Comparison of ENCODE assay signal across 1 cellular context in the genomic region with DNA sequence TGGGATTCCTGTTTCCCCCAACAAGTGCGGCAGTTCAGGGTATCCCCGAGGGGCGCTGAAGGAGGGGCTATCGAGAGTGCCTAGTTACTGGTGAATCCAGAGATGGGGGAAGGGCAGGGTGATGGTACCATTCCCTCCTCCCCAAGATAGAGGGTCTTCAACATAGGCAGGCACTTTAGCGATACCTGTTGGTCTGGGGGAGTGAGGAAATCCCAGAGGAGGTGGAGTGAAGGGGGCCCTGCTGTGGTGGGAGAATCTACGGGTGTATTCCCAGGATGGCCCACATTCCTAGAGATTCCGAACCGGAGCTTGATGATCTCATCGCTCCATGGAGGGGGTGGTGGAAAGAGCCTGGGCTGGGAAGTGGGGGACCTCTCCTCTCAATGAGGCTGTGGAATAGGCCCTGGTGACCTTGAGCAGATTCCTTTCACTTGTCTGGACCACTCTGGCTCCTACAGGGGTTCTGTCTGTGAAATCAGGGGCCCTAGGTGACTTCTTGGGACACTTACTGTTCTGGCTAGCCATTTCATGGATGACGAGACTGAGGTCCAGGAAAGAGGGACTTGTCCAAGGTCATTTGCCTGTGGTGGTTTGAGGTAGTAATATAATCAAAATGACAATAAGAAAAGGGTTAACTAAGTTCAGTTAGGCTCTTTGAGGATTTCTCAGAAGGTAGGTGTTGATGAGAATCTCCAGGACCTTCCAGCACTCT.
A peak's percentile ranks its signal among the peaks of the same experiment; 100 is the strongest.
TF ChIP-seq lines count a peak whose summit lies in the region.

No MANE protein-coding gene starts in this region.

TF ChIP-seq in K562, 482 proteins besides CTCF, POLR2A, EP300 and RAD21 (continued from another document):
- TF ChIP-seq, protein P1, sequence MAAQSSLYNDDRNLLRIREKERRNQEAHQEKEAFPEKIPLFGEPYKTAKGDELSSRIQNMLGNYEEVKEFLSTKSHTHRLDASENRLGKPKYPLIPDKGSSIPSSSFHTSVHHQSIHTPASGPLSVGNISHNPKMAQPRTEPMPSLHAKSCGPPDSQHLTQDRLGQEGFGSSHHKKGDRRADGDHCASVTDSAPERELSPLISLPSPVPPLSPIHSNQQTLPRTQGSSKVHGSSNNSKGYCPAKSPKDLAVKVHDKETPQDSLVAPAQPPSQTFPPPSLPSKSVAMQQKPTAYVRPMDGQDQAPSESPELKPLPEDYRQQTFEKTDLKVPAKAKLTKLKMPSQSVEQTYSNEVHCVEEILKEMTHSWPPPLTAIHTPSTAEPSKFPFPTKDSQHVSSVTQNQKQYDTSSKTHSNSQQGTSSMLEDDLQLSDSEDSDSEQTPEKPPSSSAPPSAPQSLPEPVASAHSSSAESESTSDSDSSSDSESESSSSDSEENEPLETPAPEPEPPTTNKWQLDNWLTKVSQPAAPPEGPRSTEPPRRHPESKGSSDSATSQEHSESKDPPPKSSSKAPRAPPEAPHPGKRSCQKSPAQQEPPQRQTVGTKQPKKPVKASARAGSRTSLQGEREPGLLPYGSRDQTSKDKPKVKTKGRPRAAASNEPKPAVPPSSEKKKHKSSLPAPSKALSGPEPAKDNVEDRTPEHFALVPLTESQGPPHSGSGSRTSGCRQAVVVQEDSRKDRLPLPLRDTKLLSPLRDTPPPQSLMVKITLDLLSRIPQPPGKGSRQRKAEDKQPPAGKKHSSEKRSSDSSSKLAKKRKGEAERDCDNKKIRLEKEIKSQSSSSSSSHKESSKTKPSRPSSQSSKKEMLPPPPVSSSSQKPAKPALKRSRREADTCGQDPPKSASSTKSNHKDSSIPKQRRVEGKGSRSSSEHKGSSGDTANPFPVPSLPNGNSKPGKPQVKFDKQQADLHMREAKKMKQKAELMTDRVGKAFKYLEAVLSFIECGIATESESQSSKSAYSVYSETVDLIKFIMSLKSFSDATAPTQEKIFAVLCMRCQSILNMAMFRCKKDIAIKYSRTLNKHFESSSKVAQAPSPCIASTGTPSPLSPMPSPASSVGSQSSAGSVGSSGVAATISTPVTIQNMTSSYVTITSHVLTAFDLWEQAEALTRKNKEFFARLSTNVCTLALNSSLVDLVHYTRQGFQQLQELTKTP (IDR thresholded peaks at IDR 0.05; ENCODE audit: low read depth in 1 of 2, partially characterized antibody in 2 of 2) = no peak
- TF ChIP-seq ZNF174 (CRISPR knock-in tag; IDR thresholded peaks at IDR 0.05) = no peak
- no peak for TF ChIP-seq CBX3 (IDR thresholded peaks at IDR 0.05; ENCODE audit: borderline replicate concordance in 1 of 2, low read length in 2 of 2)
- no peak; the same call in 1 of the 2 replicates for TF ChIP-seq GATAD2B (IDR thresholded peaks at IDR 0.05; ENCODE audit: borderline replicate concordance)
- TF ChIP-seq CHD4 (IDR thresholded peaks at IDR 0.05; ENCODE audit: insufficient read depth, insufficient replicate concordance, low read depth, low read length, poor library complexity, severe bottlenecking) = peak; percentile 46
- TF ChIP-seq TBP (optimal IDR thresholded peaks at IDR 0.05; ENCODE audit: low read depth, low read length) = no peak
- TF ChIP-seq ZBTB7A (IDR thresholded peaks at IDR 0.05; ENCODE audit: borderline replicate concordance, control insufficient read depth, low read depth, low read length) = peak; percentile 25; the same call in 1 of the 2 replicates
- no peak for TF ChIP-seq HDAC2 (IDR thresholded peaks at IDR 0.05)
- no peak for TF ChIP-seq NR2C2 (CRISPR knock-in tag; IDR thresholded peaks at IDR 0.05)
- TF ChIP-seq NR2C2 (tag; IDR thresholded peaks at IDR 0.05) = 0 out of 2 replicates have a peak, but pooled peaks have one; percentile 7
- TF ChIP-seq, protein P2, sequence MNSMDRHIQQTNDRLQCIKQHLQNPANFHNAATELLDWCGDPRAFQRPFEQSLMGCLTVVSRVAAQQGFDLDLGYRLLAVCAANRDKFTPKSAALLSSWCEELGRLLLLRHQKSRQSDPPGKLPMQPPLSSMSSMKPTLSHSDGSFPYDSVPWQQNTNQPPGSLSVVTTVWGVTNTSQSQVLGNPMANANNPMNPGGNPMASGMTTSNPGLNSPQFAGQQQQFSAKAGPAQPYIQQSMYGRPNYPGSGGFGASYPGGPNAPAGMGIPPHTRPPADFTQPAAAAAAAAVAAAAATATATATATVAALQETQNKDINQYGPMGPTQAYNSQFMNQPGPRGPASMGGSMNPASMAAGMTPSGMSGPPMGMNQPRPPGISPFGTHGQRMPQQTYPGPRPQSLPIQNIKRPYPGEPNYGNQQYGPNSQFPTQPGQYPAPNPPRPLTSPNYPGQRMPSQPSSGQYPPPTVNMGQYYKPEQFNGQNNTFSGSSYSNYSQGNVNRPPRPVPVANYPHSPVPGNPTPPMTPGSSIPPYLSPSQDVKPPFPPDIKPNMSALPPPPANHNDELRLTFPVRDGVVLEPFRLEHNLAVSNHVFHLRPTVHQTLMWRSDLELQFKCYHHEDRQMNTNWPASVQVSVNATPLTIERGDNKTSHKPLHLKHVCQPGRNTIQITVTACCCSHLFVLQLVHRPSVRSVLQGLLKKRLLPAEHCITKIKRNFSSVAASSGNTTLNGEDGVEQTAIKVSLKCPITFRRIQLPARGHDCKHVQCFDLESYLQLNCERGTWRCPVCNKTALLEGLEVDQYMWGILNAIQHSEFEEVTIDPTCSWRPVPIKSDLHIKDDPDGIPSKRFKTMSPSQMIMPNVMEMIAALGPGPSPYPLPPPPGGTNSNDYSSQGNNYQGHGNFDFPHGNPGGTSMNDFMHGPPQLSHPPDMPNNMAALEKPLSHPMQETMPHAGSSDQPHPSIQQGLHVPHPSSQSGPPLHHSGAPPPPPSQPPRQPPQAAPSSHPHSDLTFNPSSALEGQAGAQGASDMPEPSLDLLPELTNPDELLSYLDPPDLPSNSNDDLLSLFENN (IDR thresholded peaks at IDR 0.05; ENCODE audit: low read depth in 2 of 2, low read length in 2 of 2) = no peak
- 0 out of 2 replicates have a peak, but pooled peaks have one; percentile 9 for TF ChIP-seq RB1 (IDR thresholded peaks at IDR 0.05; ENCODE audit: low read depth)
- TF ChIP-seq, protein P3, sequence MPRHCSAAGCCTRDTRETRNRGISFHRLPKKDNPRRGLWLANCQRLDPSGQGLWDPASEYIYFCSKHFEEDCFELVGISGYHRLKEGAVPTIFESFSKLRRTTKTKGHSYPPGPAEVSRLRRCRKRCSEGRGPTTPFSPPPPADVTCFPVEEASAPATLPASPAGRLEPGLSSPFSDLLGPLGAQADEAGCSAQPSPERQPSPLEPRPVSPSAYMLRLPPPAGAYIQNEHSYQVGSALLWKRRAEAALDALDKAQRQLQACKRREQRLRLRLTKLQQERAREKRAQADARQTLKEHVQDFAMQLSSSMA (CRISPR knock-in tag; IDR thresholded peaks at IDR 0.05) = peak; percentile 34; the same call in 1 of the 2 replicates
- no peak for TF ChIP-seq SAP30 (IDR thresholded peaks at IDR 0.05; ENCODE audit: borderline replicate concordance, insufficient read depth, low read depth, low read length, poor library complexity, severe bottlenecking)
- 0 out of 2 replicates have a peak, but pooled peaks have one; percentile 82 for TF ChIP-seq HMG20B (CRISPR knock-in tag; IDR thresholded peaks at IDR 0.05)
- 0 out of 2 replicates have a peak, but pooled peaks have one; percentile 39 for TF ChIP-seq NR4A1 (CRISPR knock-in tag; IDR thresholded peaks at IDR 0.05)
- TF ChIP-seq NR4A1 (tag; IDR thresholded peaks at IDR 0.05) = no peak
- TF ChIP-seq MAZ (CRISPR knock-in tag; conservative IDR thresholded peaks at IDR 0.05 in 1 of 2, IDR thresholded peaks at IDR 0.05 in 1 of 2) = peak in 1 of 2 experiments; percentile 6; a peak in 1 of 4 replicates
- peak; percentile 28; the same call in 1 of the 2 replicates for TF ChIP-seq NFRKB (IDR thresholded peaks at IDR 0.05; ENCODE audit: low read depth)
